Comparison of ENCODE assay signal across 9 cellular contexts in the genomic region with DNA sequence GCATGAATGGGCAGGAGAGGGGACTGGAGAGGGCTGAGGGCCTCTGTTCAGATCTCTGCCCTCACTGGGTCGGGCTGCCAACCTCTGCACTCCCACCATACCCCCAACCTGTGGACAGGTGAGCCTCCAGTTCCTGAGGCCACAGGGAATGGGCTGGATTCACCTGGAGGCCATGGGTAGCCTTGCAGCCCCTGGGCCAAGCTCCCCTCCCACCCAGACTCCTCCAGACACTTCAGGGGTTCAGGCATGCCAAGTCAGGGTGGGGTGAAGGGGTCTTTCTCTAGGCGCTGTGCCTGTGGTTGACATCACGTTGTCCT.
DNase-seq lines count a peak whose midpoint lies in the region; ATAC-seq and TF ChIP-seq lines count a peak whose summit lies in the region.
"Had no signal": no experiment of that assay in that cellular context is flagged by ENCODE, and none has a peak within 500 bp of the region (broad histone marks: within the 10 kb centered on the region; RNA-seq: fewer than 3 reads in every experiment).

No MANE protein-coding gene starts in this region.

- TF ChIP-seq EP300 in gastroesophageal sphincter (IDR thresholded peaks at IDR 0.05), result no peak

- peak overlapping the region; percentile 23 for H3K27ac ChIP-seq in CD4-positive, CD25-positive, alpha-beta regulatory T cell (ENCODE audit: insufficient read depth, low read length, poor library complexity, severe bottlenecking)
- peak overlapping the region; percentile 53 for H3K27ac ChIP-seq in SJSA1
- peak overlapping the region; percentile 21 to 92 (median 86) for H3K27ac ChIP-seq in gastroesophageal sphincter
- H3K27ac ChIP-seq in psoas muscle, result peak overlapping the region; percentile 75

- no peaks in the 10 kb centered on the region for H3K27me3 ChIP-seq in CD4-positive, CD25-positive, alpha-beta regulatory T cell (ENCODE audit: control insufficient read depth, insufficient read depth, low read length)
- H3K27me3 ChIP-seq in SJSA1 (replicated peaks) (no peaks in the 10 kb centered on the region), gastroesophageal sphincter (no peaks in the 10 kb centered on the region), psoas muscle (ENCODE audit: insufficient read depth in 3 of 3, low read length in 2 of 3) (no peaks in the 10 kb centered on the region)

- peak overlapping the region in 3 of 4 donors; percentile 22 to 64 (median 38) for H3K4me3 Mint-ChIP-seq in CD4-positive, CD25-positive, alpha-beta regulatory T cell

- H3K9me3 Mint-ChIP-seq in CD4-positive, CD25-positive, alpha-beta regulatory T cell, result no peaks in the 10 kb centered on the region

- H3K27me3 Mint-ChIP-seq in CD4-positive, CD25-positive, alpha-beta regulatory T cell, result no peaks in the 10 kb centered on the region

- DNase-seq in CD4-positive, CD25-positive, alpha-beta regulatory T cell, result peak in 1 of 3 donors; percentile 13
- DNase-seq in SJSA1 (ENCODE audit: low read depth in 1 of 2, low spot score in 2 of 2) (no peak), psoas muscle (no peak), NCI-H1436 (lab: John Stamatoyannopoulos, UW) (no peak)
- DNase-seq in stimulated activated CD4-positive, alpha-beta T cell treated with anti-CD3 and anti-CD28 coated beads, Interleukin-4, amount 100 ng/mL, for 1 hour, result no peak
- DNase-seq: NCI-H748 treated with DMSO at 0.1 percent for 48 hours had no signal

- intact Hi-C loops in psoas muscle (cut with DNase I), result loop anchor here in 1 of 2 donors (5.0 kb wide), 1 partner anchor 77 kb away; no protein-coding TSS in a partner anchor

- no peak overlapping the region for H3K4me3 ChIP-seq in CD4-positive, CD25-positive, alpha-beta regulatory T cell (ENCODE audit: low read depth, low read length)
- no peak overlapping the region for H3K4me3 ChIP-seq in SJSA1
- no peak overlapping the region for H3K4me3 ChIP-seq in gastroesophageal sphincter
- peak overlapping the region; percentile 28 for H3K4me3 ChIP-seq in psoas muscle

- TF ChIP-seq CTCF in gastroesophageal sphincter (IDR thresholded peaks at IDR 0.05) (no peak), psoas muscle (IDR thresholded peaks at IDR 0.05) (no peak)

- H3K4me1 ChIP-seq in CD4-positive, CD25-positive, alpha-beta regulatory T cell (ENCODE audit: control insufficient read depth, insufficient read depth, low read length, poor library complexity, severe bottlenecking), result peaks cover 61% of the 10 kb centered on the region
- H3K4me1 ChIP-seq in SJSA1 (replicated peaks), result peaks cover 100% of the 10 kb centered on the region
- peaks cover 11 to 100% (median 92%) of the 10 kb centered on the region in 3 donors for H3K4me1 ChIP-seq in gastroesophageal sphincter
- peaks cover 89% of the 10 kb centered on the region for H3K4me1 ChIP-seq in psoas muscle

- no peak for TF ChIP-seq POLR2A in gastroesophageal sphincter (IDR thresholded peaks at IDR 0.05)

- peaks cover 0 to 71% (median 32%) of the 10 kb centered on the region in 4 donors for H3K4me1 Mint-ChIP-seq in CD4-positive, CD25-positive, alpha-beta regulatory T cell

- H3K36me3 Mint-ChIP-seq in CD4-positive, CD25-positive, alpha-beta regulatory T cell, result peaks cover 3% of the 10 kb centered on the region

- H3K27ac Mint-ChIP-seq in CD4-positive, CD25-positive, alpha-beta regulatory T cell, result peak overlapping the region; percentile 76 to 91 (median 88)

- ATAC-seq in CD4-positive, CD25-positive, alpha-beta regulatory T cell (ENCODE audit: low read depth in 2 of 2), result no peak
- no peak for ATAC-seq in gastroesophageal sphincter
- ATAC-seq in psoas muscle, result no peak
- no peak for ATAC-seq in GM21390 (IDR thresholded peaks at IDR 0.05; ENCODE audit: unreplicated experiment)
- no peak for ATAC-seq in HG03457 (IDR thresholded peaks at IDR 0.05; ENCODE audit: unreplicated experiment)

- H3K9me3 ChIP-seq in CD4-positive, CD25-positive, alpha-beta regulatory T cell (ENCODE audit: control insufficient read depth in 2 of 2, low read length in 2 of 2), result no peaks in the 10 kb centered on the region
- H3K9me3 ChIP-seq in SJSA1 (replicated peaks) (no peaks in the 10 kb centered on the region), gastroesophageal sphincter (no peaks in the 10 kb centered on the region), psoas muscle (no peaks in the 10 kb centered on the region)

- no CpG with 5 or more reads among the region's 3 CpGs for WGBS in gastroesophageal sphincter (ENCODE audit: low coverage in 1 of 2), 2 donors
- 39 to 55% (median 51%) methylated on average over 3 of the region's 3 CpGs for WGBS in psoas muscle, 3 donors

- no peaks in the 10 kb centered on the region for H3K36me3 ChIP-seq in CD4-positive, CD25-positive, alpha-beta regulatory T cell (ENCODE audit: control insufficient read depth, insufficient read depth, low read length)
- H3K36me3 ChIP-seq in SJSA1 (peaks cover 41% of the 10 kb centered on the region), gastroesophageal sphincter (no peaks in the 10 kb centered on the region), psoas muscle (ENCODE audit: insufficient read depth in 1 of 2, low read depth in 1 of 2) (peaks cover 0 to 6% of the 10 kb centered on the region in 2 donors)

Comparison
In these comparisons a context has a peak if more than half of its experiments do, and no peak if none do; other contexts are left out.
1. H3K27ac ChIP-seq: peak in every context shown above with its lines; median percentile 86 in gastroesophageal sphincter; 75 in psoas muscle; 53 in SJSA1; 23 in CD4-positive, CD25-positive, alpha-beta regulatory T cell.